In genomic region chr3:188123170-188123920, GRCh38 we compare ENCODE assay signal across 1 cellular context.
TF ChIP-seq lines count a peak whose summit lies in the region.

No MANE protein-coding gene starts in this region.

TF ChIP-seq in HepG2, 621 proteins besides CTCF, POLR2A, EP300 and RAD21 (continued from another document and continues in another):
- 0 out of 2 replicates have a peak, but pooled peaks have one; percentile 57 for TF ChIP-seq STAT6 (CRISPR knock-in tag; IDR thresholded peaks at IDR 0.05; ENCODE audit: borderline replicate concordance)
- TF ChIP-seq GATAD2A (CRISPR knock-in tag; IDR thresholded peaks at IDR 0.05) = peak; percentile 91
- TF ChIP-seq HDAC1 (CRISPR knock-in tag; IDR thresholded peaks at IDR 0.05) = peak; percentile 57
- TF ChIP-seq HNF4A (CRISPR knock-in tag; IDR thresholded peaks at IDR 0.05) = peak; percentile 79
- peak; percentile 68; the same call in 1 of the 2 replicates for TF ChIP-seq ZNF34 (CRISPR knock-in tag; IDR thresholded peaks at IDR 0.05; ENCODE audit: borderline replicate concordance)
- TF ChIP-seq ATF2 (CRISPR knock-in tag; IDR thresholded peaks at IDR 0.05) = peak; percentile 48; the same call in 1 of the 2 replicates
- TF ChIP-seq KDM6A (CRISPR knock-in tag; IDR thresholded peaks at IDR 0.05; ENCODE audit: low read depth) = peak; percentile 62; the same call in 1 of the 2 replicates
- TF ChIP-seq TARDBP (CRISPR knock-in tag; IDR thresholded peaks at IDR 0.05) = peak; percentile 79
- peak; percentile 33; the same call in 1 of the 2 replicates for TF ChIP-seq EHMT2 (IDR thresholded peaks at IDR 0.05; ENCODE audit: borderline replicate concordance, low read depth, low read length)
- TF ChIP-seq ELK4 (CRISPR knock-in tag; IDR thresholded peaks at IDR 0.05; ENCODE audit: borderline replicate concordance) = no peak
- TF ChIP-seq KLF15 (CRISPR knock-in tag; IDR thresholded peaks at IDR 0.05; ENCODE audit: borderline replicate concordance) = peak; percentile 46; the same call in 1 of the 2 replicates
- TF ChIP-seq PATZ1 (CRISPR knock-in tag; IDR thresholded peaks at IDR 0.05) = peak; percentile 19; the same call in 1 of the 2 replicates
- TF ChIP-seq BCL6 (CRISPR knock-in tag; IDR thresholded peaks at IDR 0.05) = peak; percentile 94
- peak; percentile 82 for TF ChIP-seq TCF7 (IDR thresholded peaks at IDR 0.05; ENCODE audit: low read depth)
- 0 out of 2 replicates have a peak, but pooled peaks have one; percentile 26 for TF ChIP-seq ZFX (CRISPR knock-in tag; IDR thresholded peaks at IDR 0.05; ENCODE audit: low read depth)
- TF ChIP-seq ZBTB3 (CRISPR knock-in tag; IDR thresholded peaks at IDR 0.05; ENCODE audit: borderline replicate concordance, low read depth) = peak; percentile 69; the same call in 1 of the 2 replicates
- no peak for TF ChIP-seq TSC22D2 (CRISPR knock-in tag; IDR thresholded peaks at IDR 0.05; ENCODE audit: borderline replicate concordance)
- peak; percentile 17; the same call in 1 of the 2 replicates for TF ChIP-seq MBD4 (IDR thresholded peaks at IDR 0.05; ENCODE audit: borderline replicate concordance, low read length)
- TF ChIP-seq HOXA9 (CRISPR knock-in tag; IDR thresholded peaks at IDR 0.05; ENCODE audit: borderline replicate concordance) = no peak
- peak; percentile 92 for TF ChIP-seq NCOA2 (CRISPR knock-in tag; IDR thresholded peaks at IDR 0.05)
- 0 out of 2 replicates have a peak, but pooled peaks have one; percentile 16 for TF ChIP-seq ZNF121 (CRISPR knock-in tag; IDR thresholded peaks at IDR 0.05)
- no peak for TF ChIP-seq FOXA1 (IDR thresholded peaks at IDR 0.05)
- TF ChIP-seq FOXA1 (CRISPR knock-in tag; IDR thresholded peaks at IDR 0.05) = peak; percentile 86
- TF ChIP-seq SIX4 (CRISPR knock-in tag; IDR thresholded peaks at IDR 0.05) = peak; percentile 46; the same call in 1 of the 2 replicates
- no peak for TF ChIP-seq LBX2 (CRISPR knock-in tag; IDR thresholded peaks at IDR 0.05; ENCODE audit: borderline replicate concordance)
- TF ChIP-seq ZNF362 (CRISPR knock-in tag; IDR thresholded peaks at IDR 0.05; ENCODE audit: borderline replicate concordance) = peak; percentile 37; the same call in 1 of the 2 replicates
- TF ChIP-seq ZNF350 (CRISPR knock-in tag; IDR thresholded peaks at IDR 0.05; ENCODE audit: borderline replicate concordance, low read depth) = no peak
- no peak for TF ChIP-seq LCORL (IDR thresholded peaks at IDR 0.05)
- peak; percentile 82 for TF ChIP-seq LCORL (CRISPR knock-in tag; IDR thresholded peaks at IDR 0.05)
- peak; percentile 67 for TF ChIP-seq RBFOX2 (IDR thresholded peaks at IDR 0.05; ENCODE audit: low read depth, low read length)
- TF ChIP-seq TOE1 (CRISPR knock-in tag; IDR thresholded peaks at IDR 0.05) = 0 out of 2 replicates have a peak, but pooled peaks have one; percentile 32
- peak; percentile 67; the same call in 1 of the 2 replicates for TF ChIP-seq ZNF331 (CRISPR knock-in tag; IDR thresholded peaks at IDR 0.05)
- peak; percentile 8; the same call in 1 of the 2 replicates for TF ChIP-seq MLX (CRISPR knock-in tag; IDR thresholded peaks at IDR 0.05)
- no peak for TF ChIP-seq ARID2 (CRISPR knock-in tag; IDR thresholded peaks at IDR 0.05; ENCODE audit: borderline replicate concordance)
- TF ChIP-seq MYPOP (CRISPR knock-in tag; IDR thresholded peaks at IDR 0.05) = peak; percentile 47; the same call in 1 of the 2 replicates
- TF ChIP-seq SP1 (IDR thresholded peaks at IDR 0.05) = no peak
- TF ChIP-seq SP1 (CRISPR knock-in tag; IDR thresholded peaks at IDR 0.05) = no peak
- TF ChIP-seq CBFB (CRISPR knock-in tag; IDR thresholded peaks at IDR 0.05) = 0 out of 2 replicates have a peak, but pooled peaks have one; percentile 42
- peak; percentile 20; the same call in 1 of the 2 replicates for TF ChIP-seq ARID3A (IDR thresholded peaks at IDR 0.05; ENCODE audit: low read depth, low read length)
- TF ChIP-seq HNF1A (IDR thresholded peaks at IDR 0.05; ENCODE audit: low read depth) = peak; percentile 88
- TF ChIP-seq HNF1A (CRISPR knock-in tag; IDR thresholded peaks at IDR 0.05; ENCODE audit: borderline replicate concordance) = peak; percentile 95
- 0 out of 2 replicates have a peak, but pooled peaks have one; percentile 53 for TF ChIP-seq DRAP1 (CRISPR knock-in tag; IDR thresholded peaks at IDR 0.05)
- peak in 1 of 2 experiments; percentile 53; a peak in 2 of 4 replicates for TF ChIP-seq ATF4 (CRISPR knock-in tag; IDR thresholded peaks at IDR 0.05)
- TF ChIP-seq ZNF383 (CRISPR knock-in tag; IDR thresholded peaks at IDR 0.05; ENCODE audit: borderline replicate concordance) = 0 out of 2 replicates have a peak, but pooled peaks have one; percentile 46
